In the genomic region with DNA sequence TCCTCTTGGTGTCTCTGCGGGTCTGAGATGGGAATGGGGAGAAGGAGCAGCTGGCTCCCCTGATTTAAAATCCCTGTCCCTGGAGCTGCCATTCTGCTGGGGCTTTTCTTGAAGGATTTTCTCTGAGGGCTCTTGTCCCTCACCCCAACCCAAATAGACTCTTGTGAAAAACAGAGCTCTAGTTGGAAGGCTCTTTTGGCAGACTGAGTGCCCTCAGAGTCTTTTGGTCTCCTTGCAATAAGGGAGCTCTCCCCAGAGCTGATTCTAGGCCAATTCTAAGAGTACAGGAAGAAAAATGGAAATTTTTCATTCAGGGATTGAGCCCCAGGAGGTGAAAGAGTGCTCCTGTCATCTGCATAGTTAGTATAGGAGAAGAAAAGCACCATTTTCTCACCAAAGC, we compare ENCODE assay signal across 16 cellular contexts.
A peak's percentile ranks its signal among the peaks of the same experiment; 100 is the strongest.
DNase-seq lines count a peak whose midpoint lies in the region; ATAC-seq and TF ChIP-seq lines count a peak whose summit lies in the region.
"Had no signal": no experiment of that assay in that cellular context is flagged by ENCODE, and none has a peak within 500 bp of the region (broad histone marks: within the 10 kb centered on the region; RNA-seq: fewer than 3 reads in every experiment).

No MANE protein-coding gene starts in this region.

- peaks cover 32% of the 10 kb centered on the region for H3K4me1 Mint-ChIP-seq in endothelial cell (ENCODE audit: unreplicated experiment)

- ATAC-seq in Right ventricle myocardium superior (ENCODE audit: poor library complexity) (peak; percentile 87), HG03460 (IDR thresholded peaks at IDR 0.05; ENCODE audit: unreplicated experiment) (no peak), GM21528 (IDR thresholded peaks at IDR 0.05; ENCODE audit: low FRiP score, unreplicated experiment) (no peak)

- H3K27me3 Mint-ChIP-seq in endothelial cell (ENCODE audit: unreplicated experiment), result peaks cover 2% of the 10 kb centered on the region

- TF ChIP-seq CTCF in right atrium auricular region (IDR thresholded peaks at IDR 0.05) (no peak), endothelial cell (IDR thresholded peaks at IDR 0.05; ENCODE audit: unreplicated experiment) (no peak)

- H3K27me3 ChIP-seq in right atrium auricular region, result no peaks in the 10 kb centered on the region
- H3K27me3 ChIP-seq: BE2C had no signal

- no peak overlapping the region for H3K4me3 ChIP-seq in right atrium auricular region
- H3K4me3 ChIP-seq: MG63 had no signal

- DNase-seq in Right ventricle myocardium superior (no peak), right atrium auricular region (ENCODE audit: low spot score) (no peak), endothelial cell (ENCODE audit: low spot score) (no peak), medulla oblongata (ENCODE audit: extremely low spot score) (peak; percentile 29), RKO (ENCODE audit: low spot score) (no peak)
- DNase-seq: BE2C; CD8-positive, alpha-beta memory T cell; HFFc6; KG1; MG63; NCI-H1105; NCI-H1694 treated with DMSO at 0.1 percent for 48 hours; NCI-H345; NCI-H526 treated with DMSO at 0.1 percent for 48 hours had no signal

- peak overlapping the region in 1 of 2 donors; percentile 41 for H3K27ac ChIP-seq in right atrium auricular region

- H3K9me3 ChIP-seq in right atrium auricular region, result no peaks in the 10 kb centered on the region
- H3K9me3 ChIP-seq: BE2C, MG63 had no signal

- H3K4me3 Mint-ChIP-seq in endothelial cell (ENCODE audit: unreplicated experiment), result no peak overlapping the region
- H3K4me3 Mint-ChIP-seq: HFFc6 had no signal

- no peaks in the 10 kb centered on the region for H3K9me3 Mint-ChIP-seq in endothelial cell (ENCODE audit: unreplicated experiment)
- H3K9me3 Mint-ChIP-seq: CD8-positive, alpha-beta memory T cell; HFFc6 had no signal

- H3K36me3 ChIP-seq in right atrium auricular region, result no peaks in the 10 kb centered on the region
- H3K36me3 ChIP-seq: BE2C, MG63 had no signal

- peaks cover 0 to 7% of the 10 kb centered on the region in 2 donors for H3K4me1 ChIP-seq in right atrium auricular region

- H3K36me3 Mint-ChIP-seq in endothelial cell (ENCODE audit: low read depth, unreplicated experiment), result peaks cover 4% of the 10 kb centered on the region
- H3K36me3 Mint-ChIP-seq: CD8-positive, alpha-beta memory T cell had no signal

- H3K27ac Mint-ChIP-seq in endothelial cell (ENCODE audit: unreplicated experiment), result peak overlapping the region; percentile 16
- H3K27ac Mint-ChIP-seq: HFFc6 had no signal

- intact Hi-C loops in Right ventricle myocardium superior (cut with DNase I), result no loop called here
